In genomic region chr5:65926276-65926761, GRCh38 we compare ENCODE assay signal across 1 cellular context.
TF ChIP-seq lines count a peak whose summit lies in the region.

ERBIN (plus strand) TSS chr5:65926575; CDS start chr5:65992719, 66,144 bp downstream.

TF ChIP-seq in IMR-90, 13 proteins besides CTCF, POLR2A, EP300 and RAD21:
- TF ChIP-seq ELK1 (IDR thresholded peaks at IDR 0.05; ENCODE audit: borderline replicate concordance, low read depth, low read length) (no peak), RFX5 (IDR thresholded peaks at IDR 0.05; ENCODE audit: low read depth, low read length) (no peak), MXI1 (IDR thresholded peaks at IDR 0.05; ENCODE audit: borderline replicate concordance, low read depth, low read length) (peak; percentile 29; the same call in 1 of the 2 replicates), FOS (IDR thresholded peaks at IDR 0.05; ENCODE audit: low read depth, low read length) (no peak), MAZ (IDR thresholded peaks at IDR 0.05; ENCODE audit: borderline replicate concordance, low read depth, low read length) (no peak), CEBPB (IDR thresholded peaks at IDR 0.05; ENCODE audit: low read depth, low read length) (no peak), SMC3 (IDR thresholded peaks at IDR 0.05; ENCODE audit: low read depth, low read length) (no peak), BHLHE40 (IDR thresholded peaks at IDR 0.05; ENCODE audit: low read depth, low read length) (no peak), CHD1 (IDR thresholded peaks at IDR 0.05; ENCODE audit: low read depth, low read length) (0 out of 2 replicates have a peak, but pooled peaks have one; percentile 61)
